In genomic region chr5:134554319-134555222, GRCh38 we compare ENCODE assay signal across 8 cellular contexts. TPM values are rescaled to one million over a fixed set of nuclear protein-coding genes. Genes with fewer than 3 reads are reported as not detected.
DNase-seq lines count a peak whose midpoint lies in the region; ATAC-seq and TF ChIP-seq lines count a peak whose summit lies in the region.

No MANE protein-coding gene starts in this region.

- H3K4me3 Mint-ChIP-seq in activated CD4-positive, alpha-beta T cell treated with anti-CD3 and anti-CD28 coated beads, Interleukin-2, amount 10 ng/mL, durations not matched to agents 7 days and 5 days = no peak overlapping the region

- H3K9me3 Mint-ChIP-seq in activated CD4-positive, alpha-beta T cell treated with anti-CD3 and anti-CD28 coated beads, Interleukin-2, amount 10 ng/mL, durations not matched to agents 7 days and 5 days = no peaks in the 10 kb centered on the region

- intact Hi-C loops in uterus (cut with DNase I; ENCODE audit: low total_unique reads) = no loop called here

- H3K27me3 ChIP-seq in uterus = no peaks in the 10 kb centered on the region

- POLR2A ChIA-PET in activated CD4-positive, alpha-beta T cell treated with anti-CD3 and anti-CD28 coated beads, Interleukin-2, amount 10 ng/mL, durations not matched to agents 7 days and 5 days (lab: Charles Lee) = no interaction called here

- H3K4me1 ChIP-seq in uterus = peaks cover 3 to 14% of the 10 kb centered on the region in 2 donors

- TF ChIP-seq CTCF in omental fat pad (IDR thresholded peaks at IDR 0.05) (no peak), uterus (IDR thresholded peaks at IDR 0.05) (no peak)

- CTCF ChIA-PET in activated CD4-positive, alpha-beta T cell treated with anti-CD3 and anti-CD28 coated beads, Interleukin-2, amount 10 ng/mL, durations not matched to agents 7 days and 5 days (lab: Charles Lee) = interaction anchor here (0.8 to 2.0 kb wide), 9 partner anchors 11 to 330 kb away, joined by 3 to 9 read pairs (median 4); partner anchors contain the start of gene UBE2B

- H3K27ac ChIP-seq in epithelial cell of prostate (no peak overlapping the region), uterus (peak overlapping the region; percentile 43 to 65)

- ATAC-seq in GM19025 (IDR thresholded peaks at IDR 0.05; ENCODE audit: low read depth, unreplicated experiment) (peak; percentile 45), HG03457 (IDR thresholded peaks at IDR 0.05; ENCODE audit: unreplicated experiment) (peak; percentile 43), omental fat pad (ENCODE audit: low FRiP score) (peak; percentile 94)

- no peaks in the 10 kb centered on the region for H3K36me3 ChIP-seq in uterus

- TF ChIP-seq POLR2A in uterus (IDR thresholded peaks at IDR 0.05) = no peak

- peaks cover 31% of the 10 kb centered on the region for H3K36me3 Mint-ChIP-seq in activated CD4-positive, alpha-beta T cell treated with anti-CD3 and anti-CD28 coated beads, Interleukin-2, amount 10 ng/mL, durations not matched to agents 7 days and 5 days (ENCODE audit: low read depth)

- no peaks in the 10 kb centered on the region for H3K27me3 Mint-ChIP-seq in activated CD4-positive, alpha-beta T cell treated with anti-CD3 and anti-CD28 coated beads, Interleukin-2, amount 10 ng/mL, durations not matched to agents 7 days and 5 days

- H3K4me3 ChIP-seq in uterus = no peak overlapping the region

- H3K27ac Mint-ChIP-seq in activated CD4-positive, alpha-beta T cell treated with anti-CD3 and anti-CD28 coated beads, Interleukin-2, amount 10 ng/mL, durations not matched to agents 7 days and 5 days = peak overlapping the region; percentile 90

- DNase-seq in AG08395 (ENCODE audit: low spot score) (peak; percentile 85), epithelial cell of prostate (ENCODE audit: low read depth, low spot score) (peak; percentile 52), omental fat pad (ENCODE audit: low spot score) (no peak), uterus (peak; percentile 56 to 59), cerebellum (ENCODE audit: low spot score) (no peak)
- DNase-seq in activated CD4-positive, alpha-beta T cell treated with anti-CD3 and anti-CD28 coated beads, Interleukin-2, amount 10 ng/mL, durations not matched to agents 7 days and 5 days = no peak

- H3K4me1 Mint-ChIP-seq in activated CD4-positive, alpha-beta T cell treated with anti-CD3 and anti-CD28 coated beads, Interleukin-2, amount 10 ng/mL, durations not matched to agents 7 days and 5 days = peaks cover 38% of the 10 kb centered on the region

- no peaks in the 10 kb centered on the region for H3K9me3 ChIP-seq in uterus

RNA-seq across cellular contexts. Expression of gene JADE2, which starts 29.1 kb away (rescaled TPM):
- 10 to 100 TPM; 92.5 to 93.8 TPM for total RNA-seq in activated CD4-positive, alpha-beta T cell treated with anti-CD3 and anti-CD28 coated beads, Interleukin-2, amount 10 ng/mL, durations not matched to agents 7 days and 5 days
- total RNA-seq in omental fat pad (10 to 100 TPM; 17.8 to 72.7 (median 33.8) TPM), uterus (10 to 100 TPM; 15.8 to 95.8 (median 16.7) TPM), cerebellum (4.5 TPM)

Comparison
In these comparisons a context has a peak if more than half of its experiments do, and no peak if none do; other contexts are left out.
1. DNase-seq: peak in AG08395 (single experiment), epithelial cell of prostate (single experiment) and uterus (2 of 2); none in activated CD4-positive, alpha-beta T cell treated with anti-CD3 and anti-CD28 coated beads, Interleukin-2, amount 10 ng/mL, durations not matched to agents 7 days and 5 days (single experiment), omental fat pad (single experiment) and cerebellum (single experiment).
2. ATAC-seq: peak in every context shown above with its lines; median percentile 94 in omental fat pad; 45 in GM19025; 43 in HG03457.